In the genomic region with DNA sequence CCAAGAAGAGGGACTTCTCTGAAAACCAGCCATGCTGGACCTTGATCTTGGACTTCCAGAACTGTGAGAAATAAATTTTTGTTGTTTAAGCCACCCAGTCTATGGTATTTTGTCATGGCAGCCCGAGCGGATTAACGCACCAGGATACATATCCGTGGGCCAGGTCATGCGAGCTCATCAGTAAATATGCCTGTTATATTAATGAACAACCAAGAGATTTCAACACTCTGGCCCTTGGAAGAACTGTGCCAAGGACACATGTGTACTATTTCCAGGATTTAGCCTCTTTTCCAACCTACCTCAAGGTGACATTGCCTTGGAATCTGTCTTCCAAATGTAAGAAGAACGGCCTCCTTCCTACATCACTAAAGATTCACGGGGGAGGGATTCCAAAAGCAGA, we compare ENCODE assay signal across 32 cellular contexts.
"Had no signal": no experiment of that assay in that cellular context is flagged by ENCODE, and none has a peak within 500 bp of the region (broad histone marks: within the 10 kb centered on the region; RNA-seq: fewer than 3 reads in every experiment).

No MANE protein-coding gene starts in this region.

- H3K4me3 ChIP-seq: ascending aorta, breast epithelium, cardiac muscle cell, colonic mucosa had no signal

- H3K27me3 ChIP-seq: ascending aorta, breast epithelium, colonic mucosa had no signal

- DNase-seq: activated B cell treated with CpG ODN at 0.5 μM for 24 hours; activated CD4-positive, alpha-beta T cell treated with anti-CD3 and anti-CD28 coated beads for 48 hours; activated CD4-positive, alpha-beta T cell treated with anti-CD3 and anti-CD28 coated beads, Interleukin-2, amount 50 U/mL, for 1 hour; activated CD4-positive, alpha-beta T cell treated with anti-CD3 and anti-CD28 coated beads, Interleukin-2, amount 50 U/mL, for 48 hours; activated CD8-positive, alpha-beta memory T cell treated with anti-CD3 and anti-CD28 coated beads for 24 hours; activated CD8-positive, alpha-beta T cell treated with anti-CD3 and anti-CD28 coated beads for 36 hours; activated effector memory CD4-positive, alpha-beta T cell treated with anti-CD3 and anti-CD28 coated beads, Interleukin-2, amount 50 U/mL, for 16 hours; activated naive CD4-positive, alpha-beta T cell treated with anti-CD3 and anti-CD28 coated beads for 36 hours; activated naive CD8-positive, alpha-beta T cell treated with anti-CD3 and anti-CD28 coated beads, Interleukin-2, amount 10 ng/mL, durations not matched to agents 7 days and 5 days; activated T-cell treated with anti-CD3 and anti-CD28 coated beads, Interleukin-2, amount 50 U/mL, for 4 hours; central memory CD4-positive, alpha-beta T cell; cerebellar nuclear complex; colonic mucosa; effector CD8-positive, alpha-beta T cell; foreskin fibroblast; T-helper 1 cell; T-helper 17 cell; T1000; WERI-Rb-1 had no signal

- H3K4me1 Mint-ChIP-seq: activated naive CD8-positive, alpha-beta T cell treated with anti-CD3 and anti-CD28 coated beads, Interleukin-2, amount 10 ng/mL, durations not matched to agents 7 days and 5 days had no signal

- H3K4me1 ChIP-seq: ascending aorta, breast epithelium, colonic mucosa had no signal

- H3K4me3 Mint-ChIP-seq: activated B cell treated with CpG ODN at 0.5 μM for 24 hours; activated CD8-positive, alpha-beta T cell treated with anti-CD3 and anti-CD28 coated beads for 36 hours; activated naive CD4-positive, alpha-beta T cell treated with anti-CD3 and anti-CD28 coated beads for 36 hours; activated naive CD8-positive, alpha-beta T cell treated with anti-CD3 and anti-CD28 coated beads, Interleukin-2, amount 10 ng/mL, durations not matched to agents 7 days and 5 days; activated T-cell treated with anti-CD3 and anti-CD28 coated beads, Interleukin-2, amount 50 U/mL, for 4 hours; brain; T-helper 17 cell; T-helper 2 cell treated with Interferon-gamma antibody and Interleukin-4, amounts not matched to agents 5 μg/mL and 100 μg/mL, for 36 hours had no signal

- H3K27ac ChIP-seq: ascending aorta, breast epithelium, cardiac muscle cell, colonic mucosa, epithelial cell of prostate, WERI-Rb-1 had no signal

- ATAC-seq: activated CD4-positive, CD25-positive, alpha-beta regulatory T cell treated with anti-CD3 and anti-CD28 coated beads, Interleukin-2, amount 50 U/mL, for 24 hours; activated CD8-positive, alpha-beta T cell treated with anti-CD3 and anti-CD28 coated beads for 36 hours; activated naive CD4-positive, alpha-beta T cell treated with anti-CD3 and anti-CD28 coated beads, Interleukin-2, amount 50 U/mL, for 72 hours; activated T-cell treated with anti-CD3 and anti-CD28 coated beads, Interleukin-2, amount 50 U/mL, for 4 hours; esophagus mucosa; T-helper 17 cell had no signal

- H3K36me3 Mint-ChIP-seq: activated naive CD4-positive, alpha-beta T cell treated with anti-CD3 and anti-CD28 coated beads, Interleukin-2, amount 50 U/mL, for 72 hours; activated naive CD8-positive, alpha-beta T cell treated with anti-CD3 and anti-CD28 coated beads, Interleukin-2, amount 10 ng/mL, durations not matched to agents 7 days and 5 days; brain had no signal

- H3K9me3 ChIP-seq: ascending aorta, colonic mucosa had no signal

- H3K36me3 ChIP-seq: ascending aorta, breast epithelium, cardiac muscle cell, colonic mucosa, WERI-Rb-1 had no signal

- H3K9me3 Mint-ChIP-seq: activated B cell treated with CpG ODN at 0.5 μM for 24 hours; activated CD8-positive, alpha-beta T cell treated with anti-CD3 and anti-CD28 coated beads for 36 hours; activated naive CD4-positive, alpha-beta T cell treated with anti-CD3 and anti-CD28 coated beads for 36 hours; activated naive CD4-positive, alpha-beta T cell treated with anti-CD3 and anti-CD28 coated beads, Interleukin-2, amount 50 U/mL, for 72 hours; activated naive CD8-positive, alpha-beta T cell treated with anti-CD3 and anti-CD28 coated beads, Interleukin-2, amount 10 ng/mL, durations not matched to agents 7 days and 5 days; activated T-cell treated with anti-CD3 and anti-CD28 coated beads, Interleukin-2, amount 50 U/mL, for 4 hours; activated T-helper 2 cell treated with anti-CD3 and anti-CD28 coated beads, Interferon-gamma antibody, Interleukin-2, Interleukin-4, amounts not matched to agents 10 μg/mL and 5 μg/mL and 100 μg/mL, durations not matched to agents 14 hours and 24 hours and 36 hours; T-helper 2 cell treated with Interferon-gamma antibody and Interleukin-4, amounts not matched to agents 5 μg/mL and 100 μg/mL, for 36 hours had no signal

- FAIRE-seq: endometrium, endothelial cell of umbilical vein, frontal cortex had no signal

- H3K27ac Mint-ChIP-seq: activated B cell treated with CpG ODN at 0.5 μM for 24 hours; activated CD8-positive, alpha-beta T cell treated with anti-CD3 and anti-CD28 coated beads for 36 hours; activated naive CD4-positive, alpha-beta T cell treated with anti-CD3 and anti-CD28 coated beads for 36 hours; activated naive CD8-positive, alpha-beta T cell treated with anti-CD3 and anti-CD28 coated beads, Interleukin-2, amount 10 ng/mL, durations not matched to agents 7 days and 5 days; activated T-helper 2 cell treated with anti-CD3 and anti-CD28 coated beads, Interferon-gamma antibody, Interleukin-2, Interleukin-4, amounts not matched to agents 10 μg/mL and 5 μg/mL and 100 μg/mL, durations not matched to agents 14 hours and 24 hours and 36 hours; brain; T-helper 17 cell; T-helper 2 cell treated with Interferon-gamma antibody and Interleukin-4, amounts not matched to agents 5 μg/mL and 100 μg/mL, for 36 hours had no signal
